ENCODE assay signal across 11 cellular contexts in genomic region chr3:71304261-71304646, GRCh38.
DNase-seq lines count a peak whose midpoint lies in the region; FAIRE-seq and TF ChIP-seq lines count a peak whose summit lies in the region.
"Had no signal": no experiment of that assay in that cellular context is flagged by ENCODE, and none has a peak within 500 bp of the region (broad histone marks: within the 10 kb centered on the region; RNA-seq: fewer than 3 reads in every experiment).

No MANE protein-coding gene starts in this region.

- H3K27me3 ChIP-seq in DOHH2 (ENCODE audit: control insufficient read depth, low read length), result no peaks in the 10 kb centered on the region
- H3K27me3 ChIP-seq in OCI-LY3 (ENCODE audit: low read depth, low read length), result peaks cover 25% of the 10 kb centered on the region
- H3K27me3 ChIP-seq in endodermal cell (ENCODE audit: control insufficient read depth, insufficient read depth, low read length, poor library complexity, severe bottlenecking), result no peaks in the 10 kb centered on the region
- H3K27me3 ChIP-seq in neural progenitor cell, result no peaks in the 10 kb centered on the region

- H3F3A ChIP-seq in DOHH2 (ENCODE audit: control insufficient read depth, insufficient read depth) (no peaks in the 10 kb centered on the region), neural progenitor cell (ENCODE audit: low read depth) (peaks cover 32% of the 10 kb centered on the region)

- H3K27ac Mint-ChIP-seq in endodermal cell (no peak overlapping the region), neural progenitor cell (no peak overlapping the region)

- H3K4me1 Mint-ChIP-seq in endodermal cell (peaks cover 80% of the 10 kb centered on the region), neural progenitor cell (peaks cover 45% of the 10 kb centered on the region)

- peak overlapping the region; percentile 66 for H3K4me2 ChIP-seq in DOHH2 (ENCODE audit: low read length)
- peak overlapping the region; percentile 91 for H3K4me2 ChIP-seq in OCI-LY3 (ENCODE audit: low read length)
- H3K4me2 ChIP-seq in neural progenitor cell, result peak overlapping the region; percentile 94

- TF ChIP-seq CTCF in DOHH2 (IDR thresholded peaks at IDR 0.05; ENCODE audit: low read depth, low read length, poor library complexity, severe bottlenecking) (no peak), OCI-LY3 (IDR thresholded peaks at IDR 0.05; ENCODE audit: low read depth, low read length) (no peak), endodermal cell (conservative IDR thresholded peaks at IDR 0.05) (no peak), neural progenitor cell (IDR thresholded peaks at IDR 0.05) (no peak)

- H3K4me1 ChIP-seq in DOHH2 (ENCODE audit: control insufficient read depth, low read length) (peaks cover 41% of the 10 kb centered on the region), OCI-LY3 (ENCODE audit: low read length) (peaks cover 68% of the 10 kb centered on the region), endodermal cell (ENCODE audit: control insufficient read depth, insufficient read depth, low read length) (peaks cover 13% of the 10 kb centered on the region), neural progenitor cell (peaks cover 84% of the 10 kb centered on the region)

- H3K9me3 ChIP-seq in DOHH2 (ENCODE audit: control insufficient read depth, insufficient read depth, low read length) (no peaks in the 10 kb centered on the region), OCI-LY3 (ENCODE audit: insufficient read depth, low read length) (no peaks in the 10 kb centered on the region), endodermal cell (ENCODE audit: control insufficient read depth, low read length) (no peaks in the 10 kb centered on the region), neural progenitor cell (ENCODE audit: low read depth) (no peaks in the 10 kb centered on the region)

- peak overlapping the region; percentile 70 for H3K4me3 Mint-ChIP-seq in endodermal cell
- peak overlapping the region; percentile 38 for H3K4me3 Mint-ChIP-seq in neural progenitor cell

- DNase-seq in endodermal cell (no peak), neural progenitor cell (ENCODE audit: low spot score) (no peak), NCI-H1105 (lab: John Stamatoyannopoulos, UW) (no peak), GM12891 (ENCODE audit: insufficient read length, low spot score) (no peak)
- no peak for DNase-seq in effector CD8-positive, alpha-beta T cell (lab: John Stamatoyannopoulos, UW)
- no peak for DNase-seq in activated effector memory CD4-positive, alpha-beta T cell treated with anti-CD3 and anti-CD28 coated beads, Interleukin-2, amount 50 U/mL, for 16 hours
- DNase-seq: DMS79, kidney, NCI-H2081 treated with DMSO at 0.1 percent for 48 hours had no signal

- H4K20me1 ChIP-seq in DOHH2 (ENCODE audit: control insufficient read depth, insufficient read depth, low read depth, low read length), result 0 out of 2 replicates have a peak, but pooled peaks cover 5% of the 10 kb centered on the region
- H4K20me1 ChIP-seq in OCI-LY3 (ENCODE audit: insufficient read depth, low read length), result no peaks in the 10 kb centered on the region
- H4K20me1 ChIP-seq in neural progenitor cell (ENCODE audit: low read depth), result no peaks in the 10 kb centered on the region

- H3K27ac ChIP-seq in DOHH2 (ENCODE audit: low read depth, low read length) (no peak overlapping the region), OCI-LY3 (ENCODE audit: low read length) (no peak overlapping the region), endodermal cell (ENCODE audit: low read depth, low read length) (no peak overlapping the region), neural progenitor cell (peak overlapping the region; percentile 99)

- peak overlapping the region; percentile 65; the same call in 1 of the 2 replicates for H3K4me3 ChIP-seq in DOHH2 (ENCODE audit: low read length)
- H3K4me3 ChIP-seq in OCI-LY3 (ENCODE audit: low read length), result peak overlapping the region; percentile 16
- peak overlapping the region; percentile 82 for H3K4me3 ChIP-seq in endodermal cell (ENCODE audit: low read length)
- H3K4me3 ChIP-seq in neural progenitor cell, result peak overlapping the region; percentile 63

- H3K9me2 ChIP-seq in DOHH2 (replicated peaks; ENCODE audit: control insufficient read depth, low read length), result no peaks in the 10 kb centered on the region

- peaks cover 78% of the 10 kb centered on the region for H3K79me2 ChIP-seq in DOHH2 (ENCODE audit: control insufficient read depth, low read length)
- no peaks in the 10 kb centered on the region; the same call in 1 of the 2 replicates for H3K79me2 ChIP-seq in OCI-LY3 (ENCODE audit: low read length)
- peaks cover 62% of the 10 kb centered on the region for H3K79me2 ChIP-seq in neural progenitor cell (ENCODE audit: low read depth)

- 20 to 27% methylated on average over 1 to 3 of the region's 3 CpGs for WGBS in endodermal cell (ENCODE audit: insufficient coverage in 1 of 2, insufficient read length in 1 of 2), 2 experiments

- H3K36me3 ChIP-seq in DOHH2 (ENCODE audit: control insufficient read depth, low read length) (no peaks in the 10 kb centered on the region), OCI-LY3 (replicated peaks; ENCODE audit: low read depth, low read length) (no peaks in the 10 kb centered on the region), endodermal cell (ENCODE audit: control insufficient read depth, insufficient read depth, low read length) (no peaks in the 10 kb centered on the region), neural progenitor cell (no peaks in the 10 kb centered on the region)

- no peak for FAIRE-seq in GM12891 (lab: Jason Lieb, UNC)
- FAIRE-seq: kidney had no signal

- no peaks in the 10 kb centered on the region for H3K9me3 Mint-ChIP-seq in endodermal cell
- no peaks in the 10 kb centered on the region for H3K9me3 Mint-ChIP-seq in neural progenitor cell

- no peak overlapping the region for H2AFZ ChIP-seq in OCI-LY3 (ENCODE audit: low read depth, low read length)
- H2AFZ ChIP-seq in neural progenitor cell (replicated peaks), result no peak overlapping the region

- H3K36me3 Mint-ChIP-seq in endodermal cell (ENCODE audit: low read depth), result peaks cover 3% of the 10 kb centered on the region
- no peaks in the 10 kb centered on the region for H3K36me3 Mint-ChIP-seq in neural progenitor cell

- no peaks in the 10 kb centered on the region for H3K27me3 Mint-ChIP-seq in endodermal cell (ENCODE audit: insufficient read depth)
- no peaks in the 10 kb centered on the region for H3K27me3 Mint-ChIP-seq in neural progenitor cell (ENCODE audit: insufficient read depth, low read depth)

- TF ChIP-seq POLR2A in GM12891 (IDR thresholded peaks at IDR 0.05; ENCODE audit: low read depth, low read length), result no peak

- H3K9ac ChIP-seq in OCI-LY3 (ENCODE audit: low read length) (peak overlapping the region; percentile 15; the same call in 1 of the 2 replicates), endodermal cell (ENCODE audit: extremely low read depth, low read length, poor library complexity, severe bottlenecking) (no peak overlapping the region), neural progenitor cell (no peak overlapping the region)

TF ChIP-seq in GM12891, 5 proteins besides CTCF, POLR2A, EP300 and RAD21:
- TF ChIP-seq PAX5 (IDR thresholded peaks at IDR 0.05; ENCODE audit: insufficient read depth, low read length, severe bottlenecking) (no peak), SPI1 (IDR thresholded peaks at IDR 0.05; ENCODE audit: low read depth, low read length) (no peak), POU2F2 (IDR thresholded peaks at IDR 0.05; ENCODE audit: low read depth, low read length) (no peak), TAF1 (IDR thresholded peaks at IDR 0.05; ENCODE audit: low read depth, low read length) (no peak), POLR2AphosphoS5 (IDR thresholded peaks at IDR 0.05; ENCODE audit: low read depth, low read length) (no peak)

Comparison
In these comparisons a context has a peak if more than half of its experiments do, and no peak if none do; other contexts are left out.
1. H3K4me3 ChIP-seq: peak in every context shown above with its lines; median percentile 82 in endodermal cell; 65 in DOHH2; 63 in neural progenitor cell; 16 in OCI-LY3.